In the genomic region with DNA sequence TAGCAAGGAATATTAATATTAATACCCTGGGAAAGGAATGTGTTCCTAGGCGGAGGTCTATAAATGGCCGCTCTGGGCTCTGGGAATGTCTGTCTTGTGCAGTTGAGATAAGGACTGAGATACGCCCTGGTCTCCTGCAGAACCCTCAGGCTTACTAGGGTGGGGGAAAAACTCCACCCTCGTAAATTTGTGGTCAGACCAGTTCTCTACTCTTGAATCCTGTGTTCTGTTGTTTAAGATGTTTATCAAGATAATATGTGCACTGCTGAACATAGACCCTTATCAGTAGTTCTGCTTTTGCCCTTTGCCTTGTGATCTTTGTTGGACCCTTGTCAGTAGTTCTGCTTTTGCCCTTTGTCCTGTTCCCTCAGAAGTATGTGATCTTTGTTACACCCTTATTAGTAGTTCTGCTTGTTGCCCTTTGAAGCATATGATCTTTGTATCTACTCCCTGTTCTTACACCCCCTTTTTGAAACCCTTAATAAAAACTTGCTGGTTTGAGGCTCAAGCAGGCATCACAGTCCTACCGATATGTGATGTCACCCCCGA, we compare ENCODE assay signal across 2 cellular contexts. TPM values are rescaled to one million over a fixed set of nuclear protein-coding genes. Genes with fewer than 3 reads are reported as not detected.
"Had no signal": no experiment of that assay in that cellular context is flagged by ENCODE, and none has a peak within 500 bp of the region (broad histone marks: within the 10 kb centered on the region; RNA-seq: fewer than 3 reads in every experiment).

No MANE protein-coding gene starts in this region.

RNA-seq across cellular contexts. Expression of gene DNAAF4, which starts 28.3 kb away (rescaled TPM):
- total RNA-seq: T-helper 1 cell treated with Interleukin-12 subunit alpha and Interleukin-12 subunit beta and Interleukin-4 antibody, amounts not matched to agents 30 ng/mL and 1 ng/mL, for 36 hours had no signal
- polyA plus RNA-seq: IgD-negative memory B cell had no signal
